1 cellular context compared by ENCODE assay signal in the genomic region with DNA sequence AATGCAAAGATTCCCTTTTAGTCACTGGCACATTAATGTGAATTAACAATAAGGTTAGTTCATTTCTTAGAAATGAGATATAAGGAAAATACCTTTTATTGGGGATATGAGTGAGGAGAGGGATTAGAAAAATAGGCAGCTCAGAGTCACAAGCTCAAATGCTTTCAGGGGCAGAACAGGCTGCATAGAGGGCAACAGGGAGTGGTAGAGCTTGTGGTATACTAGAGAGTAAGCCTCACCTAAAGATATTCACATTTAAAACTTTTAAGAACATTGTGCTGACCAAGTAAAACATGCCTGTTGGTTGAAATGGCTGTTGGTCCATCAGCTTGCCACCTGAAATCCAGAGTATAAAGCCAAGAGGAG.
TF ChIP-seq lines count a peak whose summit lies in the region.

No MANE protein-coding gene starts in this region.

TF ChIP-seq in SK-N-SH treated with all-trans-retinoic acid at 6 μM for 48 hours, 23 proteins besides CTCF, POLR2A, EP300 and RAD21 (continued from another document):
- TF ChIP-seq, protein P1, sequence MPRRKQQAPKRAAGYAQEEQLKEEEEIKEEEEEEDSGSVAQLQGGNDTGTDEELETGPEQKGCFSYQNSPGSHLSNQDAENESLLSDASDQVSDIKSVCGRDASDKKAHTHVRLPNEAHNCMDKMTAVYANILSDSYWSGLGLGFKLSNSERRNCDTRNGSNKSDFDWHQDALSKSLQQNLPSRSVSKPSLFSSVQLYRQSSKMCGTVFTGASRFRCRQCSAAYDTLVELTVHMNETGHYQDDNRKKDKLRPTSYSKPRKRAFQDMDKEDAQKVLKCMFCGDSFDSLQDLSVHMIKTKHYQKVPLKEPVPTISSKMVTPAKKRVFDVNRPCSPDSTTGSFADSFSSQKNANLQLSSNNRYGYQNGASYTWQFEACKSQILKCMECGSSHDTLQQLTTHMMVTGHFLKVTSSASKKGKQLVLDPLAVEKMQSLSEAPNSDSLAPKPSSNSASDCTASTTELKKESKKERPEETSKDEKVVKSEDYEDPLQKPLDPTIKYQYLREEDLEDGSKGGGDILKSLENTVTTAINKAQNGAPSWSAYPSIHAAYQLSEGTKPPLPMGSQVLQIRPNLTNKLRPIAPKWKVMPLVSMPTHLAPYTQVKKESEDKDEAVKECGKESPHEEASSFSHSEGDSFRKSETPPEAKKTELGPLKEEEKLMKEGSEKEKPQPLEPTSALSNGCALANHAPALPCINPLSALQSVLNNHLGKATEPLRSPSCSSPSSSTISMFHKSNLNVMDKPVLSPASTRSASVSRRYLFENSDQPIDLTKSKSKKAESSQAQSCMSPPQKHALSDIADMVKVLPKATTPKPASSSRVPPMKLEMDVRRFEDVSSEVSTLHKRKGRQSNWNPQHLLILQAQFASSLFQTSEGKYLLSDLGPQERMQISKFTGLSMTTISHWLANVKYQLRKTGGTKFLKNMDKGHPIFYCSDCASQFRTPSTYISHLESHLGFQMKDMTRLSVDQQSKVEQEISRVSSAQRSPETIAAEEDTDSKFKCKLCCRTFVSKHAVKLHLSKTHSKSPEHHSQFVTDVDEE (CRISPR knock-in tag; IDR thresholded peaks at IDR 0.05), result no peak
- TF ChIP-seq ZFP3 (CRISPR knock-in tag; IDR thresholded peaks at IDR 0.05), result no peak
- no peak for TF ChIP-seq BACH2 (CRISPR knock-in tag; IDR thresholded peaks at IDR 0.05; ENCODE audit: borderline replicate concordance)
- no peak for TF ChIP-seq OSR1 (CRISPR knock-in tag; IDR thresholded peaks at IDR 0.05)
- TF ChIP-seq, protein P2, sequence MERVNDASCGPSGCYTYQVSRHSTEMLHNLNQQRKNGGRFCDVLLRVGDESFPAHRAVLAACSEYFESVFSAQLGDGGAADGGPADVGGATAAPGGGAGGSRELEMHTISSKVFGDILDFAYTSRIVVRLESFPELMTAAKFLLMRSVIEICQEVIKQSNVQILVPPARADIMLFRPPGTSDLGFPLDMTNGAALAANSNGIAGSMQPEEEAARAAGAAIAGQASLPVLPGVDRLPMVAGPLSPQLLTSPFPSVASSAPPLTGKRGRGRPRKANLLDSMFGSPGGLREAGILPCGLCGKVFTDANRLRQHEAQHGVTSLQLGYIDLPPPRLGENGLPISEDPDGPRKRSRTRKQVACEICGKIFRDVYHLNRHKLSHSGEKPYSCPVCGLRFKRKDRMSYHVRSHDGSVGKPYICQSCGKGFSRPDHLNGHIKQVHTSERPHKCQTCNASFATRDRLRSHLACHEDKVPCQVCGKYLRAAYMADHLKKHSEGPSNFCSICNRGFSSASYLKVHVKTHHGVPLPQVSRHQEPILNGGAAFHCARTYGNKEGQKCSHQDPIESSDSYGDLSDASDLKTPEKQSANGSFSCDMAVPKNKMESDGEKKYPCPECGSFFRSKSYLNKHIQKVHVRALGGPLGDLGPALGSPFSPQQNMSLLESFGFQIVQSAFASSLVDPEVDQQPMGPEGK (CRISPR knock-in tag; IDR thresholded peaks at IDR 0.05; ENCODE audit: borderline replicate concordance), result no peak
- TF ChIP-seq TCF4 (CRISPR knock-in tag; IDR thresholded peaks at IDR 0.05; ENCODE audit: borderline replicate concordance), result no peak
- no peak for TF ChIP-seq ARNTL (CRISPR knock-in tag; IDR thresholded peaks at IDR 0.05; ENCODE audit: borderline replicate concordance, low read depth)
- no peak for TF ChIP-seq ESRRG (CRISPR knock-in tag; IDR thresholded peaks at IDR 0.05)
- TF ChIP-seq ISL1 (CRISPR knock-in tag; IDR thresholded peaks at IDR 0.05), result no peak
TF ChIP-seq in SK-N-SH treated with all-trans-retinoic acid at 6 μM for 48 hours: peak in this region for 0.
